Comparison of ENCODE assay signal across 18 cellular contexts in the genomic region with DNA sequence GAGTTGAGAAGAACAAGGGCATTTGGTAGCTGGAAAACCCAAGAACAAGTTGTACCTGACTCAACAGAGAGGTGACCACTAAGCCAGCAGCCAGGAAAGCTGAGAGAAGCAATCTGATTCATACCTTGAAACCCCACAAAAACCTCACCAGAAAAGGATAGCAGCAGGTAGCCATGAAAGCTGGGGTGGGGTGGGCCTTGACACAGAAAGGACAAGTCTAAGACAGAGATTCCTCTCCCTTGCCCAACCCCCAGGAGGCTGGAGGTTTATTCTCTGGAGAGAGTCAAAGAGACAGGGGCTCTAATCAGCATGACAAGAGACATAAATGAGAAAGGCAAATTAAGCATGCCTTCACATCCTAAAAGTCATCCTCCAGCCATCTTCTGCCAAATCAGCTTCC.
A peak's percentile ranks its signal among the peaks of the same experiment; 100 is the strongest.
DNase-seq lines count a peak whose midpoint lies in the region; ATAC-seq and TF ChIP-seq lines count a peak whose summit lies in the region.
"Had no signal": no experiment of that assay in that cellular context is flagged by ENCODE, and none has a peak within 500 bp of the region (broad histone marks: within the 10 kb centered on the region; RNA-seq: fewer than 3 reads in every experiment).

No MANE protein-coding gene starts in this region.

- H3K4me1 Mint-ChIP-seq in activated T-helper 17 cell treated with anti-CD3 and anti-CD28 coated beads, Interleukin-2, amount 50 U/mL, for 72 hours = no peaks in the 10 kb centered on the region
- peaks cover 60% of the 10 kb centered on the region for H3K4me1 Mint-ChIP-seq in osteocyte (ENCODE audit: unreplicated experiment)
- H3K4me1 Mint-ChIP-seq in stimulated activated naive CD8-positive, alpha-beta T cell treated with anti-CD3 and anti-CD28 coated beads, Interleukin-15, amount 100 ng/mL, for 72 hours = no peaks in the 10 kb centered on the region
- H3K4me1 Mint-ChIP-seq: activated CD4-positive, alpha-beta memory T cell treated with anti-CD3 and anti-CD28 coated beads, Interleukin-2, amount 10 ng/mL, durations not matched to agents 7 days and 5 days; IgD-negative memory B cell had no signal

- DNase-seq in osteocyte (ENCODE audit: extremely low spot score, unreplicated experiment) (no peak), caudate nucleus (lab: John Stamatoyannopoulos, UW) (no peak), NCI-H1436 (lab: John Stamatoyannopoulos, UW) (no peak)
- no peak for DNase-seq in activated CD4-positive, CD25-positive, alpha-beta regulatory T cell (lab: John Stamatoyannopoulos, UW)
- DNase-seq in stimulated activated naive CD8-positive, alpha-beta T cell treated with anti-CD3 and anti-CD28 coated beads, Interleukin-15, amount 100 ng/mL, for 72 hours = no peak
- DNase-seq: activated CD4-positive, alpha-beta memory T cell treated with anti-CD3 and anti-CD28 coated beads, Interleukin-2, amount 10 ng/mL, durations not matched to agents 7 days and 5 days; activated effector memory CD4-positive, alpha-beta T cell treated with anti-CD3 and anti-CD28 coated beads, Interleukin-2, amount 50 U/mL, for 16 hours; C1 segment of cervical spinal cord; GF-D8; NCI-H526 treated with DMSO at 0.1 percent for 48 hours; spleen had no signal

- no peaks in the 10 kb centered on the region for H3K36me3 Mint-ChIP-seq in activated T-helper 17 cell treated with anti-CD3 and anti-CD28 coated beads, Interleukin-2, amount 50 U/mL, for 72 hours (ENCODE audit: low read depth)
- peaks cover 4% of the 10 kb centered on the region for H3K36me3 Mint-ChIP-seq in osteocyte (ENCODE audit: unreplicated experiment)

- no peak for TF ChIP-seq CTCF in osteocyte (IDR thresholded peaks at IDR 0.05)

- H3K27ac Mint-ChIP-seq in activated T-helper 17 cell treated with anti-CD3 and anti-CD28 coated beads, Interleukin-2, amount 50 U/mL, for 72 hours = no peak overlapping the region
- H3K27ac Mint-ChIP-seq in osteocyte (ENCODE audit: unreplicated experiment) = peak overlapping the region; percentile 12
- H3K27ac Mint-ChIP-seq in stimulated activated naive CD8-positive, alpha-beta T cell treated with anti-CD3 and anti-CD28 coated beads, Interleukin-15, amount 100 ng/mL, for 72 hours = no peak overlapping the region
- H3K27ac Mint-ChIP-seq: activated CD4-positive, alpha-beta memory T cell treated with anti-CD3 and anti-CD28 coated beads, Interleukin-2, amount 10 ng/mL, durations not matched to agents 7 days and 5 days; IgD-negative memory B cell; T-helper 2 cell treated with Interferon-gamma antibody and Interleukin-4, amounts not matched to agents 5 μg/mL and 100 μg/mL, for 36 hours had no signal

- no peak overlapping the region for H3K27ac ChIP-seq in caudate nucleus (ENCODE audit: low read depth, low read length)
- H3K27ac ChIP-seq: neutrophil, spleen, thoracic aorta had no signal

- H3K4me3 Mint-ChIP-seq in activated T-helper 17 cell treated with anti-CD3 and anti-CD28 coated beads, Interleukin-2, amount 50 U/mL, for 72 hours = no peak overlapping the region
- no peak overlapping the region for H3K4me3 Mint-ChIP-seq in osteocyte (ENCODE audit: unreplicated experiment)
- H3K4me3 Mint-ChIP-seq in stimulated activated naive CD8-positive, alpha-beta T cell treated with anti-CD3 and anti-CD28 coated beads, Interleukin-15, amount 100 ng/mL, for 72 hours = no peak overlapping the region
- H3K4me3 Mint-ChIP-seq: activated CD4-positive, alpha-beta memory T cell treated with anti-CD3 and anti-CD28 coated beads, Interleukin-2, amount 10 ng/mL, durations not matched to agents 7 days and 5 days; IgD-negative memory B cell; T-helper 2 cell treated with Interferon-gamma antibody and Interleukin-4, amounts not matched to agents 5 μg/mL and 100 μg/mL, for 36 hours had no signal

- H3K27me3 Mint-ChIP-seq in activated T-helper 17 cell treated with anti-CD3 and anti-CD28 coated beads, Interleukin-2, amount 50 U/mL, for 72 hours = peaks cover 7% of the 10 kb centered on the region
- no peaks in the 10 kb centered on the region for H3K27me3 Mint-ChIP-seq in osteocyte (ENCODE audit: unreplicated experiment)
- H3K27me3 Mint-ChIP-seq in stimulated activated naive CD8-positive, alpha-beta T cell treated with anti-CD3 and anti-CD28 coated beads, Interleukin-15, amount 100 ng/mL, for 72 hours = peaks cover 36% of the 10 kb centered on the region

- ATAC-seq in GM18907 (IDR thresholded peaks at IDR 0.05; ENCODE audit: unreplicated experiment) (peak; percentile 41), HG02642 (IDR thresholded peaks at IDR 0.05; ENCODE audit: poor library complexity, unreplicated experiment) (peak; percentile 39)
- peak; percentile 72 for ATAC-seq in activated T-helper 17 cell treated with anti-CD3 and anti-CD28 coated beads, Interleukin-2, amount 50 U/mL, for 72 hours (replicated peaks)
- no peak for ATAC-seq in stimulated activated naive CD8-positive, alpha-beta T cell treated with anti-CD3 and anti-CD28 coated beads, Interleukin-15, amount 100 ng/mL, for 72 hours

- no peaks in the 10 kb centered on the region for H3K9me3 Mint-ChIP-seq in activated T-helper 17 cell treated with anti-CD3 and anti-CD28 coated beads, Interleukin-2, amount 50 U/mL, for 72 hours
- no peaks in the 10 kb centered on the region for H3K9me3 Mint-ChIP-seq in osteocyte (ENCODE audit: unreplicated experiment)
- H3K9me3 Mint-ChIP-seq in stimulated activated naive CD8-positive, alpha-beta T cell treated with anti-CD3 and anti-CD28 coated beads, Interleukin-15, amount 100 ng/mL, for 72 hours = no peaks in the 10 kb centered on the region
- H3K9me3 Mint-ChIP-seq: activated CD4-positive, alpha-beta memory T cell treated with anti-CD3 and anti-CD28 coated beads, Interleukin-2, amount 10 ng/mL, durations not matched to agents 7 days and 5 days; T-helper 2 cell treated with Interferon-gamma antibody and Interleukin-4, amounts not matched to agents 5 μg/mL and 100 μg/mL, for 36 hours had no signal
